11 cellular contexts compared by ENCODE assay signal in the genomic region with DNA sequence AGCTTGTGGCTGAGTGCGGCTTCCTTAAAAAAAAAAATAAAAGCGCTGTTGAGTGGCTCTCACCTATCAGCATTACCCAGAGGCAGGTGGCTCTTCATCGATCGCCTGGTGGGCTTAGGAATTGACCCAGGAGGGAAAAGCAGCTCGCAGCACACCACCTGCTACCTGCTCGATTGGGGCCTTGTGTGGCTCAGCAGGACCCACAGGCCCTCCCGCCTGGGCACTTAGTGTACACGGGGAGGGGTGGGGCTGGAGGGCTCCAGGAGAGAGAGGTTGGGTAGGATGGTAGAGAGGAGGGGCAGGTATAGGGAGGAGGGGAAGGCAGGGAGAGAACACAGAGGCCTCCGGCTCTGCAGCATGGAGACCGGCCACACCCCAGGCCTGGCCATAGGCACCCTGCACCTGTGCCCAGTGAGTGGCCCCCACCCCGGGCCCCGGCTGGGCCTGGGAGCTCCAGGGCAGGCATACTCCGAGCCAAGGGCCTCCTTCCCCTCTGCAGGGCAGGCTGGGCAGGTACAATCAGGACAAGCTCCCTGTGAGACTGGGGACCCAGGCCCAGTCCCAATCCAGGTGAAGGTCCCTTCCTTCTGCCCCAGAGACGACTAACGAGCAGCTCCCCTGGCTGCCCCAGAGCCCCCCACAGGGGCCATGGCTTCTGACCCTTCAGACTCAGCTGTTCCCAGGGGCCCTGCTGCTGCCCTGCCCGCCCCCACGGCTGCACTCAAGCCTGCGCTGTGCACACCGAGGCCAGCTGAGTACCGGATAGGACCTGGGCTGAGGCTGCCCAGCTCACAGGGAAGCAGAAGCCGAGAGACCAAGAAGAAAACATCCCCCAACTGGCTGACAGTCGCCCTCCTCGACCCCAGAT.
DNase-seq lines count a peak whose midpoint lies in the region; ATAC-seq and TF ChIP-seq lines count a peak whose summit lies in the region.
"Had no signal": no experiment of that assay in that cellular context is flagged by ENCODE, and none has a peak within 500 bp of the region (broad histone marks: within the 10 kb centered on the region; RNA-seq: fewer than 3 reads in every experiment).

No MANE protein-coding gene starts in this region.

- H3K18ac ChIP-seq in IMR-90 (ENCODE audit: low read depth, low read length) = no peak overlapping the region

- H3K27ac ChIP-seq in C4-2B (0 out of 2 replicates have a peak overlapping the region, but pooled peaks have one; percentile 10), IMR-90 (ENCODE audit: insufficient read depth, low read length) (no peak overlapping the region), RWPE1 (no peak overlapping the region)

- intact Hi-C loops in IMR-90 (cut with micrococcal nuclease) (no loop called here), Calu3 (cut with micrococcal nuclease; ENCODE audit: unreplicated experiment) (no loop called here)

- H3K27me3 Mint-ChIP-seq in naive thymus-derived CD8-positive, alpha-beta T cell = no peaks in the 10 kb centered on the region
- H3K27me3 Mint-ChIP-seq in Calu3 (ENCODE audit: unreplicated experiment) = no peaks in the 10 kb centered on the region

- no CpG with 5 or more reads among the region's 23 CpGs for WGBS in IMR-90 (ENCODE audit: extremely low coverage in 2 of 2, insufficient read length in 1 of 2), 2 experiments

- peaks cover 4 to 24% (median 19%) of the 10 kb centered on the region in 3 donors for H3K36me3 Mint-ChIP-seq in naive thymus-derived CD8-positive, alpha-beta T cell
- H3K36me3 Mint-ChIP-seq in Calu3 (ENCODE audit: insufficient read depth, unreplicated experiment) = peaks cover 22% of the 10 kb centered on the region

- POLR2A ChIA-PET in IMR-90 (lab: Charles Lee; ENCODE audit: unreplicated experiment) (no interaction called here), RWPE1 (lab: Yijun Ruan, JAX; ENCODE audit: low non-redundant PET) (no interaction called here)
- POLR2A ChIA-PET in naive thymus-derived CD8-positive, alpha-beta T cell (lab: Charles Lee) = no interaction called here

- H3K23ac ChIP-seq in IMR-90 (ENCODE audit: low read depth, low read length) = no peak overlapping the region

- no peaks in the 10 kb centered on the region for H4K20me1 ChIP-seq in IMR-90 (ENCODE audit: insufficient read depth, low read length)

- H2BK5ac ChIP-seq in IMR-90 (ENCODE audit: low read depth, low read length, poor library complexity, severe bottlenecking) = no peak overlapping the region

- no peak for TF ChIP-seq RAD21 in IMR-90 (IDR thresholded peaks at IDR 0.05; ENCODE audit: low read length)

- no peak overlapping the region for H2BK20ac ChIP-seq in IMR-90 (ENCODE audit: low read depth, low read length)

- no peak overlapping the region for H2AFZ ChIP-seq in IMR-90 (replicated peaks; ENCODE audit: low read length, poor library complexity)

- H3K4me1 Mint-ChIP-seq in naive thymus-derived CD8-positive, alpha-beta T cell = peaks cover 9 to 35% (median 19%) of the 10 kb centered on the region in 4 donors
- H3K4me1 Mint-ChIP-seq in Calu3 (ENCODE audit: low read depth, unreplicated experiment) = no peaks in the 10 kb centered on the region

- no peak overlapping the region for H2BK120ac ChIP-seq in IMR-90 (ENCODE audit: low read depth, low read length)

- H3K56ac ChIP-seq in IMR-90 (ENCODE audit: extremely low read depth, insufficient read depth, low read length) = no peak overlapping the region

- no peak overlapping the region for H3K4me3 ChIP-seq in IMR-90 (ENCODE audit: insufficient read depth, low read depth, low read length)

- no TSS peak for BruUV-seq in IMR-90 (replicated peaks; lab: Mats Ljungman, UMichigan)
- BruUV-seq in Calu3 (replicated peaks; lab: Mats Ljungman, UMichigan) = no TSS peak

- in situ Hi-C loops in IMR-90 (cut with MboI; ENCODE audit: low sequenced_read_pairs) = no loop called here

- no peaks in the 10 kb centered on the region; the same call in 1 of the 2 replicates for H3K9me1 ChIP-seq in IMR-90 (ENCODE audit: insufficient read depth, low read length)

- no peak overlapping the region for H3K9ac ChIP-seq in IMR-90 (ENCODE audit: low read depth, low read length)

- no peak overlapping the region for H4K5ac ChIP-seq in IMR-90 (ENCODE audit: low read depth, low read length)

- no peak for TF ChIP-seq POLR2A in IMR-90 (IDR thresholded peaks at IDR 0.05; ENCODE audit: low read depth, low read length)

- peaks cover 0 to 8% of the 10 kb centered on the region in 2 experiments; a peak in 1 of 4 replicates for H3K79me1 ChIP-seq in IMR-90 (ENCODE audit: low read depth in 1 of 2, low read length in 2 of 2)

- no peaks in the 10 kb centered on the region for H3K9me3 ChIP-seq in IMR-90 (ENCODE audit: control insufficient read depth, insufficient read depth, low read length)

- TF ChIP-seq CTCF in C4-2B (conservative IDR thresholded peaks at IDR 0.05) (no peak), IMR-90 (conservative IDR thresholded peaks at IDR 0.05; ENCODE audit: low read depth, low read length) (no peak), Calu3 (IDR thresholded peaks at IDR 0.05; ENCODE audit: unreplicated experiment) (no peak), RWPE1 (conservative IDR thresholded peaks at IDR 0.05; ENCODE audit: low read depth) (no peak)

- CTCF ChIA-PET in IMR-90 (lab: Yijun Ruan, JAX) (no interaction called here), Calu3 (lab: Charles Lee) (no interaction called here), RWPE1 (lab: Yijun Ruan, JAX) (no interaction called here)

- ATAC-seq in IMR-90 (ENCODE audit: low read depth) = 0 out of 2 replicates have a peak, but pooled peaks have one; percentile 40
- peak in 1 of 2 donors; percentile 57 for ATAC-seq in naive thymus-derived CD8-positive, alpha-beta T cell

- dilution Hi-C loops in IMR-90 (cut with HindIII; ENCODE audit: low sequenced_read_pairs, unreplicated experiment) = no loop called here

- peak overlapping the region; percentile 61 for H2AK9ac ChIP-seq in IMR-90 (replicated peaks; ENCODE audit: low read depth, low read length, poor library complexity)

- H3K14ac ChIP-seq in IMR-90 (replicated peaks; ENCODE audit: low read depth, low read length) = no peak overlapping the region

- no peak overlapping the region for H3K4ac ChIP-seq in IMR-90 (ENCODE audit: low read depth, low read length)

- no peak overlapping the region for H4K91ac ChIP-seq in IMR-90 (ENCODE audit: insufficient read depth, low read depth, low read length)

- peak overlapping the region in 8 of 10 donors; percentile 14 to 82 (median 57) for H3K27ac Mint-ChIP-seq in naive thymus-derived CD8-positive, alpha-beta T cell
- H3K27ac Mint-ChIP-seq in Calu3 (ENCODE audit: unreplicated experiment) = no peak overlapping the region

- no peak overlapping the region for H2BK15ac ChIP-seq in IMR-90 (ENCODE audit: low read depth, low read length)

- no peak overlapping the region for H3K4me2 ChIP-seq in IMR-90 (ENCODE audit: low read depth, low read length)

- H2AK5ac ChIP-seq in IMR-90 (ENCODE audit: low read depth, low read length) = no peak overlapping the region

- no peak overlapping the region for H4K8ac ChIP-seq in IMR-90 (ENCODE audit: low read depth in 2 of 2, low read length in 2 of 2)

- peaks cover 0 to 14% (median 7%) of the 10 kb centered on the region in 9 donors for H3K9me3 Mint-ChIP-seq in naive thymus-derived CD8-positive, alpha-beta T cell
- peaks cover 3% of the 10 kb centered on the region for H3K9me3 Mint-ChIP-seq in Calu3 (ENCODE audit: low read depth, unreplicated experiment)

- peak overlapping the region in 5 of 10 donors; percentile 34 to 73 (median 66) for H3K4me3 Mint-ChIP-seq in naive thymus-derived CD8-positive, alpha-beta T cell
- no peak overlapping the region for H3K4me3 Mint-ChIP-seq in Calu3 (ENCODE audit: low read depth, unreplicated experiment)
- H3K4me3 Mint-ChIP-seq: H9 had no signal

- DNase-seq in IMR-90 (no peak), NCI-H82 treated with DMSO at 0.1 percent for 48 hours (lab: John Stamatoyannopoulos, UW; ENCODE audit: unreplicated experiment) (peak; percentile 64), Calu3 (no peak), NCI-H2029 (lab: John Stamatoyannopoulos, UW) (no peak), RWPE1 (ENCODE audit: low spot score) (no peak)
- no peak for DNase-seq in naive thymus-derived CD8-positive, alpha-beta T cell
- no peak for DNase-seq in stimulated activated CD4-positive, alpha-beta T cell treated with anti-CD3 and anti-CD28 coated beads, Interleukin-2, amount 100 ng/mL, for 24 hours
- DNase-seq: activated CD4-positive, CD25-positive, alpha-beta regulatory T cell; amygdala had no signal

- peaks cover 2% of the 10 kb centered on the region; the same call in 1 of the 2 replicates for H3K36me3 ChIP-seq in IMR-90 (ENCODE audit: control insufficient read depth, insufficient read depth, low read length)

- no peaks in the 10 kb centered on the region for H3K4me1 ChIP-seq in IMR-90 (ENCODE audit: control insufficient read depth, insufficient read depth, low read length)

- H3K27me3 ChIP-seq in IMR-90 (ENCODE audit: control insufficient read depth, insufficient read depth, low read length) = no peaks in the 10 kb centered on the region

TF ChIP-seq in IMR-90, 13 proteins besides CTCF, POLR2A, EP300 and RAD21 (continues in another document):
- no peak for TF ChIP-seq NFE2L2 (IDR thresholded peaks at IDR 0.05; ENCODE audit: low read depth, low read length)
- TF ChIP-seq, protein P1, sequence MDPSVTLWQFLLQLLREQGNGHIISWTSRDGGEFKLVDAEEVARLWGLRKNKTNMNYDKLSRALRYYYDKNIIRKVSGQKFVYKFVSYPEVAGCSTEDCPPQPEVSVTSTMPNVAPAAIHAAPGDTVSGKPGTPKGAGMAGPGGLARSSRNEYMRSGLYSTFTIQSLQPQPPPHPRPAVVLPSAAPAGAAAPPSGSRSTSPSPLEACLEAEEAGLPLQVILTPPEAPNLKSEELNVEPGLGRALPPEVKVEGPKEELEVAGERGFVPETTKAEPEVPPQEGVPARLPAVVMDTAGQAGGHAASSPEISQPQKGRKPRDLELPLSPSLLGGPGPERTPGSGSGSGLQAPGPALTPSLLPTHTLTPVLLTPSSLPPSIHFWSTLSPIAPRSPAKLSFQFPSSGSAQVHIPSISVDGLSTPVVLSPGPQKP (IDR thresholded peaks at IDR 0.05; ENCODE audit: borderline replicate concordance, low read depth, low read length) = no peak
- no peak for TF ChIP-seq CEBPB (IDR thresholded peaks at IDR 0.05; ENCODE audit: low read depth, low read length)
- TF ChIP-seq MAFK (IDR thresholded peaks at IDR 0.05; ENCODE audit: low read depth, low read length) = no peak
- TF ChIP-seq RCOR1 (IDR thresholded peaks at IDR 0.05; ENCODE audit: insufficient replicate concordance, low read length) = no peak
- TF ChIP-seq BHLHE40 (IDR thresholded peaks at IDR 0.05; ENCODE audit: low read depth, low read length) = no peak
- no peak for TF ChIP-seq USF2 (IDR thresholded peaks at IDR 0.05; ENCODE audit: low read depth, low read length)
- no peak for TF ChIP-seq MXI1 (IDR thresholded peaks at IDR 0.05; ENCODE audit: borderline replicate concordance, low read depth, low read length)
